Comparison of ENCODE assay signal across 8 cellular contexts in genomic region chr1:167066333-167067122, GRCh38. TPM values are rescaled to one million over a fixed set of nuclear protein-coding genes. Genes with fewer than 3 reads are reported as not detected.
DNase-seq lines count a peak whose midpoint lies in the region; ATAC-seq lines count a peak whose summit lies in the region.

No MANE protein-coding gene starts in this region.

- no peaks in the 10 kb centered on the region for H3K79me2 ChIP-seq in mesendoderm (ENCODE audit: control insufficient read depth, insufficient read depth, low read length)

- H3K79me1 ChIP-seq in mesendoderm (ENCODE audit: low read length): no peaks in the 10 kb centered on the region

- no peak overlapping the region for H4K8ac ChIP-seq in mesendoderm (ENCODE audit: low read depth, low read length)

- WGBS in mesendoderm (ENCODE audit: extremely low coverage, insufficient coverage, low lambda C conversion rate): no CpG with 5 or more reads among the region's 31 CpGs

- POLR2A ChIA-PET in activated CD4-positive, alpha-beta memory T cell treated with anti-CD3 and anti-CD28 coated beads for 36 hours (lab: Charles Lee): no interaction called here

- H3K9ac ChIP-seq in mesendoderm (ENCODE audit: low read length): peak overlapping the region; percentile 50

- H3K4ac ChIP-seq in mesendoderm (ENCODE audit: low read depth, low read length): no peak overlapping the region

- peaks cover 2% of the 10 kb centered on the region for H3K4me1 Mint-ChIP-seq in activated CD4-positive, alpha-beta memory T cell treated with anti-CD3 and anti-CD28 coated beads for 36 hours (ENCODE audit: low read depth)

- ATAC-seq in GM18868 (IDR thresholded peaks at IDR 0.05; ENCODE audit: unreplicated experiment) (peak; percentile 87), HG03439 (IDR thresholded peaks at IDR 0.05; ENCODE audit: unreplicated experiment) (peak; percentile 79)

- no peak overlapping the region for H2AK5ac ChIP-seq in mesendoderm (ENCODE audit: low read length)

- H3K4me1 ChIP-seq in mesendoderm (ENCODE audit: control insufficient read depth, low read depth, low read length): no peaks in the 10 kb centered on the region

- no peaks in the 10 kb centered on the region for H3K27me3 ChIP-seq in mesendoderm (ENCODE audit: insufficient read depth, low read length, poor library complexity)

- H3K27ac ChIP-seq in mesendoderm (ENCODE audit: low read depth, low read length): no peak overlapping the region

- no peaks in the 10 kb centered on the region for H3K36me3 ChIP-seq in mesendoderm (ENCODE audit: control insufficient read depth, insufficient read depth, low read length)

- peak overlapping the region; percentile 34 for H3K4me2 ChIP-seq in mesendoderm (ENCODE audit: low read length)

- no peak overlapping the region for H2BK5ac ChIP-seq in mesendoderm (ENCODE audit: low read length)

- peak overlapping the region; percentile 64 for H2BK120ac ChIP-seq in mesendoderm (ENCODE audit: low read depth, low read length)

- no peaks in the 10 kb centered on the region for H3K9me3 Mint-ChIP-seq in activated CD4-positive, alpha-beta memory T cell treated with anti-CD3 and anti-CD28 coated beads for 36 hours

- H3K4me3 Mint-ChIP-seq in activated CD4-positive, alpha-beta memory T cell treated with anti-CD3 and anti-CD28 coated beads for 36 hours: peak overlapping the region; percentile 30

- H4K5ac ChIP-seq in mesendoderm (ENCODE audit: low read length): no peak overlapping the region

- H2BK15ac ChIP-seq in mesendoderm (replicated peaks; ENCODE audit: low read depth): no peak overlapping the region

- H3K56ac ChIP-seq in mesendoderm (ENCODE audit: low read length): peak overlapping the region; percentile 88

- no peak overlapping the region for H3K23ac ChIP-seq in mesendoderm (ENCODE audit: low read length)

- intact Hi-C loops in activated CD4-positive, alpha-beta memory T cell treated with anti-CD3 and anti-CD28 coated beads for 36 hours (cut with micrococcal nuclease): loop anchor here (1.0 to 5.0 kb wide), 6 partner anchors 58 to 486 kb away; partner anchors contain the start of genes CREG1 and POU2F1

- DNase-seq in AG08396 (ENCODE audit: low spot score) (peak; percentile 89), NCI-H748 (lab: John Stamatoyannopoulos, UW; ENCODE audit: unreplicated experiment) (peak; percentile 78), mesendoderm (peak; percentile 79)
- peak; percentile 83 for DNase-seq in activated CD4-positive, alpha-beta memory T cell treated with anti-CD3 and anti-CD28 coated beads for 36 hours
- peak; percentile 71 for DNase-seq in effector CD8-positive, alpha-beta T cell (lab: John Stamatoyannopoulos, UW)
- DNase-seq in stimulated activated CD8-positive, alpha-beta memory T cell treated with anti-CD3 and anti-CD28 coated beads, Interleukin-15, amount 100 ng/mL, for 4 hours (ENCODE audit: low read depth in 2 of 2): peak; percentile 49 to 51

- CTCF ChIA-PET in activated CD4-positive, alpha-beta memory T cell treated with anti-CD3 and anti-CD28 coated beads for 36 hours (lab: Charles Lee): interaction anchor here (0.6 to 18.6 kb wide), 45 partner anchors 10 to 495 kb away, joined by 3 to 918 read pairs (median 4); partner anchors contain the start of genes CREG1, GPA33, POU2F1 and TADA1

- H3K18ac ChIP-seq in mesendoderm (ENCODE audit: low read length): no peak overlapping the region

- H3K36me3 Mint-ChIP-seq in activated CD4-positive, alpha-beta memory T cell treated with anti-CD3 and anti-CD28 coated beads for 36 hours: no peaks in the 10 kb centered on the region

- H3K27ac Mint-ChIP-seq in activated CD4-positive, alpha-beta memory T cell treated with anti-CD3 and anti-CD28 coated beads for 36 hours: no peak overlapping the region

- H3K27me3 Mint-ChIP-seq in activated CD4-positive, alpha-beta memory T cell treated with anti-CD3 and anti-CD28 coated beads for 36 hours: no peaks in the 10 kb centered on the region

- H3K4me3 ChIP-seq in mesendoderm (ENCODE audit: low read length): no peak overlapping the region

RNA-seq across cellular contexts. Expression of gene GPA33, which starts 23.6 kb away (rescaled TPM):
- total RNA-seq in activated CD4-positive, alpha-beta memory T cell treated with anti-CD3 and anti-CD28 coated beads for 36 hours: 1 to 10 TPM; 1.8 to 1.9 TPM
- polyA plus RNA-seq in mesendoderm (2013, experiment 1 of 2): 0.81 TPM
- 0.90 TPM for polyA plus RNA-seq in mesendoderm (2013, experiment 2 of 2)

RNA-seq across cellular contexts. Expression of gene STYXL2, which starts 27.3 kb away (rescaled TPM):
- not detected for total RNA-seq in activated CD4-positive, alpha-beta memory T cell treated with anti-CD3 and anti-CD28 coated beads for 36 hours
- 0.10 TPM for polyA plus RNA-seq in mesendoderm (2013, experiment 1 of 2)
- polyA plus RNA-seq in mesendoderm (2013, experiment 2 of 2): 0.07 TPM
